ENCODE assay signal across 9 cellular contexts in genomic region chr2:143730155-143730949, GRCh38.
A peak's percentile ranks its signal among the peaks of the same experiment; 100 is the strongest.
DNase-seq lines count a peak whose midpoint lies in the region; ATAC-seq, FAIRE-seq and TF ChIP-seq lines count a peak whose summit lies in the region.
"Had no signal": no experiment of that assay in that cellular context is flagged by ENCODE, and none has a peak within 500 bp of the region (broad histone marks: within the 10 kb centered on the region; RNA-seq: fewer than 3 reads in every experiment).

No MANE protein-coding gene starts in this region.

- no peak overlapping the region for H3K4me3 Mint-ChIP-seq in CD8-positive, alpha-beta T cell
- peak overlapping the region; percentile 62 to 66 for H3K4me3 Mint-ChIP-seq in activated T-cell treated with anti-CD3 and anti-CD28 coated beads, Interleukin-2, amount 50 U/mL, for 72 hours

- DNase-seq in CD8-positive, alpha-beta T cell: no peak
- peak; percentile 30 to 41 for DNase-seq in activated T-cell treated with anti-CD3 and anti-CD28 coated beads, Interleukin-2, amount 50 U/mL, for 72 hours
- no peak for DNase-seq in small intestine
- no peak for DNase-seq in NCI-H187 treated with DMSO at 0.1 percent for 48 hours (lab: John Stamatoyannopoulos, UW)
- DNase-seq in ACHN: no peak
- no peak for DNase-seq in heart left ventricle

- H3K9me3 ChIP-seq in CD8-positive, alpha-beta T cell (ENCODE audit: low read length): no peaks in the 10 kb centered on the region
- H3K9me3 ChIP-seq in small intestine (ENCODE audit: control insufficient read depth, low read depth): no peaks in the 10 kb centered on the region
- H3K9me3 ChIP-seq in heart left ventricle: no peaks in the 10 kb centered on the region

- intact Hi-C loops in CD8-positive, alpha-beta T cell (cut with DNase I, micrococcal nuclease): no loop called here
- intact Hi-C loops in heart left ventricle (cut with DNase I): no loop called here

- no peak for FAIRE-seq in small intestine (lab: Jason Lieb, UNC)

- in situ Hi-C loops in ACHN (cut with HindIII; ENCODE audit: low pct_ligation_motif_present, low pct_unique_long_range_greater_than_20kb, low sequenced_read_pairs): no loop called here

- no peaks in the 10 kb centered on the region for H3K27me3 ChIP-seq in CD8-positive, alpha-beta T cell (ENCODE audit: insufficient read depth, low read length)
- no peaks in the 10 kb centered on the region for H3K27me3 ChIP-seq in small intestine (ENCODE audit: control insufficient read depth in 2 of 2, insufficient read depth in 2 of 2, low read length in 2 of 2)
- no peaks in the 10 kb centered on the region for H3K27me3 ChIP-seq in heart left ventricle
- H3K27me3 ChIP-seq: cardiac muscle cell had no signal

- WGBS in small intestine, 3 donors: 54 to 63% (median 59%) methylated on average over 6 of the region's 6 CpGs
- 73 to 82% (median 80%) methylated on average over 6 of the region's 6 CpGs for WGBS in heart left ventricle, 4 donors

- no peaks in the 10 kb centered on the region for H3K27me3 Mint-ChIP-seq in CD8-positive, alpha-beta T cell (ENCODE audit: low read depth)
- H3K27me3 Mint-ChIP-seq in activated T-cell treated with anti-CD3 and anti-CD28 coated beads, Interleukin-2, amount 50 U/mL, for 72 hours (ENCODE audit: low read depth): no peaks in the 10 kb centered on the region

- TF ChIP-seq CTCF in CD8-positive, alpha-beta T cell (IDR thresholded peaks at IDR 0.05): no peak
- TF ChIP-seq CTCF in heart left ventricle (IDR thresholded peaks at IDR 0.05): no peak

- H3K27ac Mint-ChIP-seq in CD8-positive, alpha-beta T cell: peak overlapping the region; percentile 66
- H3K27ac Mint-ChIP-seq in activated T-cell treated with anti-CD3 and anti-CD28 coated beads, Interleukin-2, amount 50 U/mL, for 72 hours: peak overlapping the region; percentile 59

- CTCF ChIA-PET in CD8-positive, alpha-beta T cell (lab: Charles Lee): no interaction called here

- H3K4me1 ChIP-seq in CD8-positive, alpha-beta T cell (ENCODE audit: insufficient read depth, low read length): peaks cover 6% of the 10 kb centered on the region
- no peaks in the 10 kb centered on the region for H3K4me1 ChIP-seq in small intestine (ENCODE audit: control insufficient read depth in 2 of 2, insufficient read depth in 1 of 2, low read depth in 1 of 2, low read length in 1 of 2)
- peaks cover 0 to 16% (median 0%) of the 10 kb centered on the region in 12 donors for H3K4me1 ChIP-seq in heart left ventricle

- H3K9me3 Mint-ChIP-seq in CD8-positive, alpha-beta T cell: no peaks in the 10 kb centered on the region
- no peaks in the 10 kb centered on the region for H3K9me3 Mint-ChIP-seq in activated T-cell treated with anti-CD3 and anti-CD28 coated beads, Interleukin-2, amount 50 U/mL, for 72 hours

- H3K27ac ChIP-seq in CD8-positive, alpha-beta T cell (ENCODE audit: low read depth, low read length): no peak overlapping the region
- H3K27ac ChIP-seq in small intestine (ENCODE audit: low read depth in 1 of 2, low read length in 1 of 2) (no peak overlapping the region), heart left ventricle (no peak overlapping the region)
- H3K27ac ChIP-seq: cardiac muscle cell had no signal

- peaks cover 52% of the 10 kb centered on the region for H3K4me1 Mint-ChIP-seq in CD8-positive, alpha-beta T cell (ENCODE audit: low read depth)
- H3K4me1 Mint-ChIP-seq in activated T-cell treated with anti-CD3 and anti-CD28 coated beads, Interleukin-2, amount 50 U/mL, for 72 hours (ENCODE audit: low read depth): peaks cover 45% of the 10 kb centered on the region

- POLR2A ChIA-PET in CD8-positive, alpha-beta T cell (lab: Charles Lee): interaction anchor here (1.4 kb wide), 1 partner anchor 8 kb away, joined by 3 read pairs; no protein-coding TSS in a partner anchor

- ATAC-seq in CD8-positive, alpha-beta T cell: peak; percentile 74
- peak; percentile 76 for ATAC-seq in GM19397 (IDR thresholded peaks at IDR 0.05; ENCODE audit: unreplicated experiment)
- peak; percentile 87 for ATAC-seq in HG03342 (IDR thresholded peaks at IDR 0.05; ENCODE audit: unreplicated experiment)
- ATAC-seq in activated T-cell treated with anti-CD3 and anti-CD28 coated beads, Interleukin-2, amount 50 U/mL, for 72 hours (replicated peaks in 1 of 2): peak; percentile 93 to 94
- no peak for ATAC-seq in heart left ventricle

- H3K4me3 ChIP-seq in CD8-positive, alpha-beta T cell (ENCODE audit: low read depth, low read length): no peak overlapping the region
- H3K4me3 ChIP-seq in small intestine (ENCODE audit: low read depth in 1 of 2, low read length in 2 of 2) (no peak overlapping the region), heart left ventricle (no peak overlapping the region)
- H3K4me3 ChIP-seq: cardiac muscle cell had no signal

- no peaks in the 10 kb centered on the region for H3K36me3 ChIP-seq in CD8-positive, alpha-beta T cell (ENCODE audit: insufficient read depth, low read length)
- no peaks in the 10 kb centered on the region for H3K36me3 ChIP-seq in small intestine (ENCODE audit: control insufficient read depth in 2 of 2, insufficient read depth in 2 of 2, low read length in 2 of 2)
- H3K36me3 ChIP-seq in heart left ventricle: no peaks in the 10 kb centered on the region
- H3K36me3 ChIP-seq: cardiac muscle cell had no signal

- TF ChIP-seq POLR2A in heart left ventricle (IDR thresholded peaks at IDR 0.05): no peak

- peaks cover 50% of the 10 kb centered on the region for H3K36me3 Mint-ChIP-seq in CD8-positive, alpha-beta T cell
- peaks cover 0 to 1% of the 10 kb centered on the region in 2 donors for H3K36me3 Mint-ChIP-seq in activated T-cell treated with anti-CD3 and anti-CD28 coated beads, Interleukin-2, amount 50 U/mL, for 72 hours (ENCODE audit: insufficient read depth in 2 of 2)

Comparison
In these comparisons a context has a peak if more than half of its experiments do, and no peak if none do; other contexts are left out.
1. ATAC-seq: peak in CD8-positive, alpha-beta T cell (single experiment), GM19397 (single experiment), HG03342 (single experiment) and activated T-cell treated with anti-CD3 and anti-CD28 coated beads, Interleukin-2, amount 50 U/mL, for 72 hours (2 of 2); none in heart left ventricle (0 of 4).
2. DNase-seq: peak in activated T-cell treated with anti-CD3 and anti-CD28 coated beads, Interleukin-2, amount 50 U/mL, for 72 hours (2 of 2); none in CD8-positive, alpha-beta T cell (0 of 7), small intestine (single experiment), NCI-H187 treated with DMSO at 0.1 percent for 48 hours (single experiment), ACHN (single experiment) and heart left ventricle (0 of 5).